ENCODE assay signal across 34 cellular contexts in the genomic region with DNA sequence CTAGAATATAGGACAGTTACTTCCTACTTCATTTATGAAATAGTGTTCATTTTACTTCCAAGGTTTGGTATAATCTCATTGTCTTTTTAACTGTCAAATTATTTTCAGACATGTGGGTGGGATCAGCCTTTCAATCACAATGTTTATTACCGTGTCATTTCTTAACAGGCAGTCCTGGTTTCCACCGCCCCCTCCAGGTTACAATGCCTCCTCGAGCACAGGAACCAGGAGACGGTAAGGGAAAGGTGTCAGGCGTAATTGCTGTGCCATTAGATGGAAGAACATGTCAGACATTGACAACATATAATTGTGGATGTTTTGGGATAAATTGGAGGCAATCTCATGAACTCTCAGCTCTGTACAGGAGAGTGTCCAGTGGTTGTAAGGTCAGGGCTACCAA. TPM values are rescaled to one million over a fixed set of nuclear protein-coding genes. Genes with fewer than 3 reads are reported as not detected.
"Had no signal": no experiment of that assay in that cellular context is flagged by ENCODE, and none has a peak within 500 bp of the region (broad histone marks: within the 10 kb centered on the region; RNA-seq: fewer than 3 reads in every experiment).

No MANE protein-coding gene starts in this region.

- H3K27me3 ChIP-seq: adrenal gland, body of pancreas, gastroesophageal sphincter had no signal

- H3K27ac Mint-ChIP-seq: activated CD4-positive, alpha-beta memory T cell treated with anti-CD3 and anti-CD28 coated beads, Interleukin-2, amount 10 ng/mL, durations not matched to agents 7 days and 5 days; activated CD4-positive, alpha-beta T cell treated with anti-CD3 and anti-CD28 coated beads, Interleukin-2, amount 10 ng/mL, durations not matched to agents 7 days and 5 days; activated naive CD4-positive, alpha-beta T cell treated with anti-CD3 and anti-CD28 coated beads, Interleukin-2, amount 50 U/mL, for 24 hours; activated naive CD8-positive, alpha-beta T cell treated with anti-CD3 and anti-CD28 coated beads for 36 hours; activated naive CD8-positive, alpha-beta T cell treated with anti-CD3 and anti-CD28 coated beads, Interleukin-2, amount 50 U/mL, for 24 hours; activated T-cell treated with anti-CD3 and anti-CD28 coated beads, Interleukin-2, amount 50 U/mL, for 24 hours; activated T-cell treated with anti-CD3 and anti-CD28 coated beads, Interleukin-2, amount 50 U/mL, for 72 hours; effector memory CD8-positive, alpha-beta T cell had no signal

- H3K4me3 Mint-ChIP-seq: activated CD4-positive, alpha-beta memory T cell treated with anti-CD3 and anti-CD28 coated beads, Interleukin-2, amount 10 ng/mL, durations not matched to agents 7 days and 5 days; activated CD4-positive, alpha-beta T cell treated with anti-CD3 and anti-CD28 coated beads, Interleukin-2, amount 10 ng/mL, durations not matched to agents 7 days and 5 days; activated naive CD4-positive, alpha-beta T cell treated with anti-CD3 and anti-CD28 coated beads, Interleukin-2, amount 50 U/mL, for 24 hours; activated naive CD8-positive, alpha-beta T cell treated with anti-CD3 and anti-CD28 coated beads for 36 hours; activated naive CD8-positive, alpha-beta T cell treated with anti-CD3 and anti-CD28 coated beads, Interleukin-2, amount 50 U/mL, for 24 hours; activated T-cell treated with anti-CD3 and anti-CD28 coated beads, Interleukin-2, amount 50 U/mL, for 24 hours; activated T-cell treated with anti-CD3 and anti-CD28 coated beads, Interleukin-2, amount 50 U/mL, for 72 hours; effector memory CD8-positive, alpha-beta T cell had no signal

- DNase-seq: activated CD4-positive, alpha-beta memory T cell treated with anti-CD3 and anti-CD28 coated beads, Interleukin-2, amount 10 ng/mL, durations not matched to agents 7 days and 5 days; activated CD4-positive, alpha-beta T cell treated with anti-CD3 and anti-CD28 coated beads for 1 hour; activated CD4-positive, alpha-beta T cell treated with anti-CD3 and anti-CD28 coated beads for 4 hours; activated CD4-positive, alpha-beta T cell treated with anti-CD3 and anti-CD28 coated beads, Interleukin-2, amount 10 ng/mL, durations not matched to agents 7 days and 5 days; activated CD4-positive, alpha-beta T cell treated with anti-CD3 and anti-CD28 coated beads, Interleukin-2, amount 50 U/mL, for 4 hours; activated CD8-positive, alpha-beta memory T cell treated with anti-CD3 and anti-CD28 coated beads, Interleukin-2, amount 50 U/mL, for 48 hours; activated gamma-delta T cell; activated naive CD4-positive, alpha-beta T cell; activated naive CD8-positive, alpha-beta T cell treated with anti-CD3 and anti-CD28 coated beads for 36 hours; activated naive CD8-positive, alpha-beta T cell treated with anti-CD3 and anti-CD28 coated beads, Interleukin-2, amount 50 U/mL, for 24 hours; activated T-cell treated with anti-CD3 and anti-CD28 coated beads for 4 hours; activated T-cell treated with anti-CD3 and anti-CD28 coated beads, Interleukin-2, amount 50 U/mL, for 24 hours; activated T-cell treated with anti-CD3 and anti-CD28 coated beads, Interleukin-2, amount 50 U/mL, for 72 hours; adrenal gland; amygdala; aorta; body of pancreas; cortex of kidney; dermis blood vessel endothelial cell; effector CD4-positive, alpha-beta T cell; effector memory CD8-positive, alpha-beta T cell; esophagus squamous epithelium; foreskin melanocyte; heart right ventricle; T-helper 2 cell had no signal

- H3K4me1 Mint-ChIP-seq: activated CD4-positive, alpha-beta memory T cell treated with anti-CD3 and anti-CD28 coated beads, Interleukin-2, amount 10 ng/mL, durations not matched to agents 7 days and 5 days; activated CD4-positive, alpha-beta T cell treated with anti-CD3 and anti-CD28 coated beads, Interleukin-2, amount 10 ng/mL, durations not matched to agents 7 days and 5 days; activated naive CD4-positive, alpha-beta T cell treated with anti-CD3 and anti-CD28 coated beads, Interleukin-2, amount 50 U/mL, for 24 hours; activated naive CD8-positive, alpha-beta T cell treated with anti-CD3 and anti-CD28 coated beads for 36 hours; activated naive CD8-positive, alpha-beta T cell treated with anti-CD3 and anti-CD28 coated beads, Interleukin-2, amount 50 U/mL, for 24 hours had no signal

- H3K36me3 ChIP-seq: adrenal gland, gastroesophageal sphincter, heart right ventricle had no signal

- H3K4me1 ChIP-seq: adrenal gland, body of pancreas, esophagus squamous epithelium, gastroesophageal sphincter, heart right ventricle had no signal

- H3K27ac ChIP-seq: adrenal gland, body of pancreas, epithelial cell of prostate, esophagus squamous epithelium, gastroesophageal sphincter, heart right ventricle had no signal

- H3K9me3 ChIP-seq: adrenal gland, body of pancreas, esophagus squamous epithelium, gastroesophageal sphincter, heart right ventricle had no signal

- H3K4me3 ChIP-seq: adrenal gland, body of pancreas, esophagus squamous epithelium, gastroesophageal sphincter, heart right ventricle had no signal

- ATAC-seq: activated naive CD8-positive, alpha-beta T cell treated with anti-CD3 and anti-CD28 coated beads, Interleukin-2, amount 50 U/mL, for 24 hours; activated T-cell treated with anti-CD3 and anti-CD28 coated beads, Interleukin-2, amount 50 U/mL, for 72 hours; body of pancreas; effector memory CD8-positive, alpha-beta T cell; gastroesophageal sphincter; heart right ventricle had no signal

- H3K36me3 Mint-ChIP-seq: activated naive CD4-positive, alpha-beta T cell treated with anti-CD3 and anti-CD28 coated beads, Interleukin-2, amount 50 U/mL, for 24 hours; activated naive CD8-positive, alpha-beta T cell treated with anti-CD3 and anti-CD28 coated beads for 36 hours had no signal

- H3K9me3 Mint-ChIP-seq: activated CD4-positive, alpha-beta memory T cell treated with anti-CD3 and anti-CD28 coated beads, Interleukin-2, amount 10 ng/mL, durations not matched to agents 7 days and 5 days; activated CD4-positive, alpha-beta T cell treated with anti-CD3 and anti-CD28 coated beads, Interleukin-2, amount 10 ng/mL, durations not matched to agents 7 days and 5 days; activated naive CD4-positive, alpha-beta T cell treated with anti-CD3 and anti-CD28 coated beads, Interleukin-2, amount 50 U/mL, for 24 hours; activated naive CD8-positive, alpha-beta T cell treated with anti-CD3 and anti-CD28 coated beads for 36 hours; activated naive CD8-positive, alpha-beta T cell treated with anti-CD3 and anti-CD28 coated beads, Interleukin-2, amount 50 U/mL, for 24 hours; activated T-cell treated with anti-CD3 and anti-CD28 coated beads, Interleukin-2, amount 50 U/mL, for 24 hours; activated T-cell treated with anti-CD3 and anti-CD28 coated beads, Interleukin-2, amount 50 U/mL, for 72 hours; effector memory CD8-positive, alpha-beta T cell had no signal

RNA-seq across cellular contexts. Expression of gene SCEL, which starts 36.5 kb away (rescaled TPM):
- total RNA-seq: activated CD4-positive, alpha-beta memory T cell treated with anti-CD3 and anti-CD28 coated beads, Interleukin-2, amount 10 ng/mL, durations not matched to agents 7 days and 5 days; activated CD4-positive, alpha-beta T cell treated with anti-CD3 and anti-CD28 coated beads, Interleukin-2, amount 10 ng/mL, durations not matched to agents 7 days and 5 days; activated naive CD8-positive, alpha-beta T cell treated with anti-CD3 and anti-CD28 coated beads for 36 hours; activated T-cell treated with anti-CD3 and anti-CD28 coated beads, Interleukin-2, amount 50 U/mL, for 72 hours; aorta; body of pancreas; chondrocyte; endothelial cell of umbilical vein; fibroblast of lung; fibroblast of villous mesenchyme; glomerular endothelial cell; T-helper 1 cell treated with Interleukin-12 subunit alpha and Interleukin-12 subunit beta and Interleukin-4 antibody, amounts not matched to agents 30 ng/mL and 1 ng/mL, for 36 hours had no signal
- polyA plus RNA-seq: endothelial cell of umbilical vein, fibroblast of lung had no signal
